Comparison of ENCODE assay signal across 28 cellular contexts in genomic region chr12:118032188-118032587, GRCh38. TPM values are rescaled to one million over a fixed set of nuclear protein-coding genes. Genes with fewer than 3 reads are reported as not detected.
DNase-seq lines count a peak whose midpoint lies in the region; ATAC-seq and TF ChIP-seq lines count a peak whose summit lies in the region.
"Had no signal": no experiment of that assay in that cellular context is flagged by ENCODE, and none has a peak within 500 bp of the region (broad histone marks: within the 10 kb centered on the region; RNA-seq: fewer than 3 reads in every experiment).

No MANE protein-coding gene starts in this region.

- no peak for DNase-seq in activated CD4-positive, alpha-beta memory T cell treated with anti-CD3 and anti-CD28 coated beads for 36 hours
- DNase-seq in activated CD4-positive, alpha-beta memory T cell treated with anti-CD3 and anti-CD28 coated beads, Interleukin-2, amount 10 ng/mL, durations not matched to agents 7 days and 5 days = no peak
- no peak for DNase-seq in CD4-positive, alpha-beta T cell
- DNase-seq in WTC11 (ENCODE audit: low spot score) = no peak
- no peak for DNase-seq in endothelial cell (ENCODE audit: low spot score)
- DNase-seq in aorta = no peak
- DNase-seq: activated T-cell treated with anti-CD3 and anti-CD28 coated beads, Interleukin-2, amount 50 U/mL, for 4 hours; AML-193; cortex of kidney; effector memory CD4-positive, alpha-beta T cell; islet precursor cell; Karpas-422; left lung; NCI-H1930; NCI-H2171 treated with DMSO at 0.1 percent for 48 hours; NCI-H510A; pancreas; retina; T-cell; upper lobe of right lung had no signal

- intact Hi-C loops in activated CD4-positive, alpha-beta memory T cell treated with anti-CD3 and anti-CD28 coated beads for 36 hours (cut with micrococcal nuclease) = loop anchor here (10.0 kb wide), 1 partner anchor 1643 kb away; no protein-coding TSS in a partner anchor
- intact Hi-C loops in CD4-positive, alpha-beta T cell (cut with DNase I, micrococcal nuclease) = loop anchor here in 1 of 2 experiments (5.0 kb wide), 1 partner anchor 155 kb away; no protein-coding TSS in a partner anchor
- intact Hi-C loops in aorta (cut with DNase I) = loop anchor here in 1 of 2 donors (10.0 kb wide), 1 partner anchor 157 kb away; no protein-coding TSS in a partner anchor

- no peaks in the 10 kb centered on the region for H3K27me3 Mint-ChIP-seq in activated CD4-positive, alpha-beta memory T cell treated with anti-CD3 and anti-CD28 coated beads for 36 hours
- H3K27me3 Mint-ChIP-seq in activated CD4-positive, alpha-beta memory T cell treated with anti-CD3 and anti-CD28 coated beads, Interleukin-2, amount 10 ng/mL, durations not matched to agents 7 days and 5 days = no peaks in the 10 kb centered on the region
- no peaks in the 10 kb centered on the region for H3K27me3 Mint-ChIP-seq in CD4-positive, alpha-beta T cell
- no peaks in the 10 kb centered on the region for H3K27me3 Mint-ChIP-seq in WTC11 (ENCODE audit: low read depth)
- H3K27me3 Mint-ChIP-seq in endothelial cell (ENCODE audit: unreplicated experiment) = peaks cover 3% of the 10 kb centered on the region
- H3K27me3 Mint-ChIP-seq: memory B cell; stimulated activated memory B cell treated with anti-CD40 and anti-IgM and Interleukin-4, amounts not matched to agents 10 μg/mL and 1 μg/mL and 100 μg/mL, for 72 hours; T-cell had no signal

- TF ChIP-seq CTCF in CD4-positive, alpha-beta T cell (IDR thresholded peaks at IDR 0.05) = no peak
- TF ChIP-seq CTCF in WTC11 (IDR thresholded peaks at IDR 0.05) (no peak), endothelial cell (IDR thresholded peaks at IDR 0.05; ENCODE audit: unreplicated experiment) (no peak)

- peaks cover 79% of the 10 kb centered on the region for H3K36me3 Mint-ChIP-seq in activated CD4-positive, alpha-beta memory T cell treated with anti-CD3 and anti-CD28 coated beads for 36 hours
- peaks cover 85% of the 10 kb centered on the region for H3K36me3 Mint-ChIP-seq in activated CD4-positive, alpha-beta memory T cell treated with anti-CD3 and anti-CD28 coated beads, Interleukin-2, amount 10 ng/mL, durations not matched to agents 7 days and 5 days (ENCODE audit: low read depth)
- peaks cover 84% of the 10 kb centered on the region for H3K36me3 Mint-ChIP-seq in CD4-positive, alpha-beta T cell (ENCODE audit: low read depth)
- H3K36me3 Mint-ChIP-seq in WTC11 (peaks cover 78% of the 10 kb centered on the region), endothelial cell (ENCODE audit: low read depth, unreplicated experiment) (peaks cover 30% of the 10 kb centered on the region)

- H3K4me3 Mint-ChIP-seq in activated CD4-positive, alpha-beta memory T cell treated with anti-CD3 and anti-CD28 coated beads for 36 hours = no peak overlapping the region
- H3K4me3 Mint-ChIP-seq in activated CD4-positive, alpha-beta memory T cell treated with anti-CD3 and anti-CD28 coated beads, Interleukin-2, amount 10 ng/mL, durations not matched to agents 7 days and 5 days = no peak overlapping the region
- H3K4me3 Mint-ChIP-seq in CD4-positive, alpha-beta T cell = no peak overlapping the region
- H3K4me3 Mint-ChIP-seq in WTC11 (no peak overlapping the region), endothelial cell (ENCODE audit: unreplicated experiment) (peak overlapping the region; percentile 28)
- H3K4me3 Mint-ChIP-seq: activated T-cell treated with anti-CD3 and anti-CD28 coated beads, Interleukin-2, amount 50 U/mL, for 4 hours; memory B cell; neural crest cell; stimulated activated memory B cell treated with anti-CD40 and anti-IgM and Interleukin-4, amounts not matched to agents 10 μg/mL and 1 μg/mL and 100 μg/mL, for 72 hours; T-cell had no signal

- H3K9me3 ChIP-seq in CD4-positive, alpha-beta T cell (ENCODE audit: control insufficient read depth, low read length) = no peaks in the 10 kb centered on the region
- no peaks in the 10 kb centered on the region for H3K9me3 ChIP-seq in aorta (ENCODE audit: control insufficient read depth, low read length)
- H3K9me3 ChIP-seq: left lung, pancreas, SJSA1, suprapubic skin, upper lobe of right lung had no signal

- peaks cover 47% of the 10 kb centered on the region for H3K4me1 Mint-ChIP-seq in activated CD4-positive, alpha-beta memory T cell treated with anti-CD3 and anti-CD28 coated beads for 36 hours (ENCODE audit: low read depth)
- H3K4me1 Mint-ChIP-seq in activated CD4-positive, alpha-beta memory T cell treated with anti-CD3 and anti-CD28 coated beads, Interleukin-2, amount 10 ng/mL, durations not matched to agents 7 days and 5 days = peaks cover 34% of the 10 kb centered on the region
- H3K4me1 Mint-ChIP-seq in CD4-positive, alpha-beta T cell (ENCODE audit: low read depth) = no peaks in the 10 kb centered on the region
- H3K4me1 Mint-ChIP-seq in WTC11 (no peaks in the 10 kb centered on the region; the same call in 1 of the 2 replicates), endothelial cell (ENCODE audit: unreplicated experiment) (no peaks in the 10 kb centered on the region)

- 92 to 93% methylated on average over 7 of the region's 7 CpGs for WGBS in aorta, 2 donors

- POLR2A ChIA-PET in activated CD4-positive, alpha-beta memory T cell treated with anti-CD3 and anti-CD28 coated beads for 36 hours (lab: Charles Lee) = interaction anchor here (0.5 to 5.1 kb wide), 5 partner anchors 13 to 32 kb away, joined by 3 to 73 read pairs (median 6); partner anchors contain the start of genes RFC5 and WSB2
- POLR2A ChIA-PET in activated CD4-positive, alpha-beta memory T cell treated with anti-CD3 and anti-CD28 coated beads, Interleukin-2, amount 10 ng/mL, durations not matched to agents 7 days and 5 days (lab: Charles Lee) = interaction anchor here (0.8 to 5.9 kb wide), 5 partner anchors 13 to 29 kb away, joined by 3 to 31 read pairs (median 4); partner anchors contain the start of genes RFC5 and WSB2
- POLR2A ChIA-PET in CD4-positive, alpha-beta T cell (lab: Charles Lee) = interaction anchor here (1.5 kb wide), 1 partner anchor 16 kb away, joined by 4 read pairs; the partner anchor contains the start of gene RFC5
- POLR2A ChIA-PET in WTC11 (lab: Charles Lee) = no interaction called here

- H3K27ac ChIP-seq in CD4-positive, alpha-beta T cell (ENCODE audit: low read depth, low read length) = no peak overlapping the region
- no peak overlapping the region for H3K27ac ChIP-seq in aorta (ENCODE audit: low read depth in 1 of 2, low read length in 2 of 2)
- H3K27ac ChIP-seq: left lung, pancreas, RWPE1, SJSA1, suprapubic skin, upper lobe of right lung had no signal

- no peak overlapping the region for H3K4me3 ChIP-seq in aorta (ENCODE audit: low read length in 2 of 2)
- H3K4me3 ChIP-seq: left lung, pancreas, SJSA1, suprapubic skin, upper lobe of right lung had no signal

- ATAC-seq in CD4-positive, alpha-beta T cell (ENCODE audit: poor library complexity) = no peak
- ATAC-seq in WTC11 = no peak
- ATAC-seq in aorta (ENCODE audit: low FRiP score) = no peak
- no peak for ATAC-seq in HG02981 (IDR thresholded peaks at IDR 0.05; ENCODE audit: unreplicated experiment)
- no peak for ATAC-seq in GM21390 (IDR thresholded peaks at IDR 0.05; ENCODE audit: unreplicated experiment)
- ATAC-seq: activated T-cell treated with anti-CD3 and anti-CD28 coated beads, Interleukin-2, amount 50 U/mL, for 4 hours; left lung; pancreas; stimulated activated memory B cell treated with anti-CD40 and anti-IgM and Interleukin-4, amounts not matched to agents 10 μg/mL and 1 μg/mL and 100 μg/mL, for 72 hours; T-cell; upper lobe of right lung had no signal

- H3K4me1 ChIP-seq in aorta (ENCODE audit: control insufficient read depth in 1 of 2, insufficient read depth in 2 of 2, low read length in 2 of 2) = no peaks in the 10 kb centered on the region
- H3K4me1 ChIP-seq: left lung, pancreas, suprapubic skin had no signal

- CTCF ChIA-PET in activated CD4-positive, alpha-beta memory T cell treated with anti-CD3 and anti-CD28 coated beads for 36 hours (lab: Charles Lee) = interaction anchor here (1.0 to 4.7 kb wide), 4 partner anchors 13 to 23 kb away, joined by 3 to 44 read pairs (median 4); no protein-coding TSS in a partner anchor
- CTCF ChIA-PET in activated CD4-positive, alpha-beta memory T cell treated with anti-CD3 and anti-CD28 coated beads, Interleukin-2, amount 10 ng/mL, durations not matched to agents 7 days and 5 days (lab: Charles Lee) = interaction anchor here (0.5 to 1.6 kb wide), 3 partner anchors 14 to 158 kb away, joined by 3 to 4 read pairs (median 3); no protein-coding TSS in a partner anchor
- CTCF ChIA-PET in CD4-positive, alpha-beta T cell (lab: Charles Lee) = interaction anchor here (0.8 to 1.5 kb wide), 2 partner anchors 25 to 89 kb away, joined by 3 read pairs; no protein-coding TSS in a partner anchor
- CTCF ChIA-PET in WTC11 (lab: Charles Lee) = interaction anchor here (0.8 to 1.8 kb wide), 2 partner anchors 87 to 157 kb away, joined by 3 to 5 read pairs; no protein-coding TSS in a partner anchor

- H3K9me3 Mint-ChIP-seq in activated CD4-positive, alpha-beta memory T cell treated with anti-CD3 and anti-CD28 coated beads for 36 hours = no peaks in the 10 kb centered on the region
- no peaks in the 10 kb centered on the region for H3K9me3 Mint-ChIP-seq in activated CD4-positive, alpha-beta memory T cell treated with anti-CD3 and anti-CD28 coated beads, Interleukin-2, amount 10 ng/mL, durations not matched to agents 7 days and 5 days
- H3K9me3 Mint-ChIP-seq in CD4-positive, alpha-beta T cell = no peaks in the 10 kb centered on the region
- H3K9me3 Mint-ChIP-seq in WTC11 (no peaks in the 10 kb centered on the region), endothelial cell (ENCODE audit: unreplicated experiment) (no peaks in the 10 kb centered on the region)
- H3K9me3 Mint-ChIP-seq: activated T-cell treated with anti-CD3 and anti-CD28 coated beads, Interleukin-2, amount 50 U/mL, for 4 hours; memory B cell; neural crest cell; stimulated activated memory B cell treated with anti-CD40 and anti-IgM and Interleukin-4, amounts not matched to agents 10 μg/mL and 1 μg/mL and 100 μg/mL, for 72 hours; T-cell had no signal

- H3K27ac Mint-ChIP-seq in activated CD4-positive, alpha-beta memory T cell treated with anti-CD3 and anti-CD28 coated beads for 36 hours = peak overlapping the region; percentile 49
- no peak overlapping the region for H3K27ac Mint-ChIP-seq in activated CD4-positive, alpha-beta memory T cell treated with anti-CD3 and anti-CD28 coated beads, Interleukin-2, amount 10 ng/mL, durations not matched to agents 7 days and 5 days
- peak overlapping the region; percentile 42 for H3K27ac Mint-ChIP-seq in CD4-positive, alpha-beta T cell
- H3K27ac Mint-ChIP-seq in WTC11 (peak overlapping the region; percentile 41; the same call in 1 of the 2 replicates), endothelial cell (ENCODE audit: unreplicated experiment) (no peak overlapping the region)
- H3K27ac Mint-ChIP-seq: memory B cell; stimulated activated memory B cell treated with anti-CD40 and anti-IgM and Interleukin-4, amounts not matched to agents 10 μg/mL and 1 μg/mL and 100 μg/mL, for 72 hours had no signal

- H3K27me3 ChIP-seq in CD4-positive, alpha-beta T cell (ENCODE audit: control insufficient read depth, insufficient read depth, low read length) = no peaks in the 10 kb centered on the region
- no peaks in the 10 kb centered on the region for H3K27me3 ChIP-seq in aorta (ENCODE audit: control insufficient read depth in 1 of 2, insufficient read depth in 2 of 2, low read length in 1 of 2)
- H3K27me3 ChIP-seq: left lung, pancreas, SJSA1, suprapubic skin, upper lobe of right lung had no signal

- H3K36me3 ChIP-seq in aorta (ENCODE audit: control insufficient read depth in 1 of 2, insufficient read depth in 2 of 2, low read length in 1 of 2) = peaks cover 0 to 23% of the 10 kb centered on the region in 2 donors

RNA-seq across cellular contexts. Expression of gene RFC5, which starts 15.7 kb away (rescaled TPM):
- total RNA-seq in activated CD4-positive, alpha-beta memory T cell treated with anti-CD3 and anti-CD28 coated beads for 36 hours = 10 to 100 TPM; 65.8 to 70.8 TPM
- 10 to 100 TPM; 39.7 to 41.0 TPM for total RNA-seq in activated CD4-positive, alpha-beta memory T cell treated with anti-CD3 and anti-CD28 coated beads, Interleukin-2, amount 10 ng/mL, durations not matched to agents 7 days and 5 days
- 1 to 10 TPM; 8.7 to 9.1 TPM for total RNA-seq in CD4-positive, alpha-beta T cell
- 34.5 to 35.9 TPM (median 35.2 TPM) in 3 replicates for total RNA-seq in WTC11 (2021)
- total RNA-seq in endothelial cell (ENCODE audit: unreplicated experiment) = 8.3 TPM
- total RNA-seq in aorta = 1 to 10 TPM; 5.7 to 8.1 TPM
- 10 to 100 TPM in 1 of 2 donors, 1 to 10 TPM in 1; 6.1 to 12.0 TPM for polyA plus RNA-seq in aorta

RNA-seq across cellular contexts. Expression of gene WSB2, which starts 28.8 kb away (rescaled TPM):
- 100 to 1,000 TPM in 1 of 2 experiments, 10 to 100 TPM in 1; 93.2 to 102 TPM for total RNA-seq in activated CD4-positive, alpha-beta memory T cell treated with anti-CD3 and anti-CD28 coated beads for 36 hours
- total RNA-seq in activated CD4-positive, alpha-beta memory T cell treated with anti-CD3 and anti-CD28 coated beads, Interleukin-2, amount 10 ng/mL, durations not matched to agents 7 days and 5 days = 10 to 100 TPM; 49.6 to 53.9 TPM
- total RNA-seq in CD4-positive, alpha-beta T cell = 10 to 100 TPM; 12.0 to 13.4 TPM
- total RNA-seq in WTC11 (2021) = 59.0 to 74.2 TPM (median 60.5 TPM) in 3 replicates
- 76.7 TPM for total RNA-seq in endothelial cell (ENCODE audit: unreplicated experiment)
- 10 to 100 TPM; 61.2 to 97.3 TPM for total RNA-seq in aorta
- 10 to 100 TPM; 41.1 to 77.4 TPM for polyA plus RNA-seq in aorta

Comparison
In these comparisons a context has a peak if more than half of its experiments do, and no peak if none do; other contexts are left out.
1. H3K27ac Mint-ChIP-seq: peak in activated CD4-positive, alpha-beta memory T cell treated with anti-CD3 and anti-CD28 coated beads for 36 hours (single experiment), CD4-positive, alpha-beta T cell (single experiment) and WTC11 (single experiment); none in activated CD4-positive, alpha-beta memory T cell treated with anti-CD3 and anti-CD28 coated beads, Interleukin-2, amount 10 ng/mL, durations not matched to agents 7 days and 5 days (single experiment) and endothelial cell (single experiment).